15 cellular contexts compared by ENCODE assay signal in the genomic region with DNA sequence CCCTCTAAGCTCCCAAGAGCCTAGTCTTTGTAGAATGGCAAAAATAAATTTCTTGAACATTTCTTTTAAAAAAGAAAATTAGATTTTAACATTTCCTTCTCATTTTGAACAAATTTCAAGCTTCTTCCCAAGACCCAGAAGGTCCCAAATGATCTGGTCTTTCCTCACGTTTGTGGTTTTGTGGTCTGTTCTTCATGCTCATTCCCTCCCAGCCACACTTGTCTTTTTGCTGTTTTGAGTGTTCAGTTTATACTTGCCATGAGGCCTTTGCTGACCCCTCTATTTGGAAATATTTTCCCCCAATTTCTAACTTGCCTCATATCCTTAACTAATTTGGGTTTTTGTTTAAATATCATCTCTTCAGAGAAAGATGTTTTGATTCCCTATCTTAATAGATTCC.
A peak's percentile ranks its signal among the peaks of the same experiment; 100 is the strongest.
DNase-seq lines count a peak whose midpoint lies in the region; ATAC-seq, FAIRE-seq and TF ChIP-seq lines count a peak whose summit lies in the region.
"Had no signal": no experiment of that assay in that cellular context is flagged by ENCODE, and none has a peak within 500 bp of the region (broad histone marks: within the 10 kb centered on the region; RNA-seq: fewer than 3 reads in every experiment).

No MANE protein-coding gene starts in this region.

- H3K9me1 ChIP-seq in IMR-90 (ENCODE audit: insufficient read depth, low read length), result no peaks in the 10 kb centered on the region

- intact Hi-C loops in IMR-90 (cut with micrococcal nuclease), result no loop called here

- peak overlapping the region; percentile 39; the same call in 1 of the 2 replicates for H2BK120ac ChIP-seq in IMR-90 (ENCODE audit: low read depth, low read length)

- H4K91ac ChIP-seq in IMR-90 (ENCODE audit: insufficient read depth, low read depth, low read length), result 0 out of 2 replicates have a peak overlapping the region, but pooled peaks have one; percentile 6

- in situ Hi-C loops in IMR-90 (cut with MboI; ENCODE audit: low sequenced_read_pairs), result no loop called here

- H3K4me3 ChIP-seq in IMR-90 (ENCODE audit: insufficient read depth, low read depth, low read length), result no peak overlapping the region
- no peak overlapping the region for H3K4me3 ChIP-seq in fibroblast of villous mesenchyme (ENCODE audit: low read depth, low read length)
- H3K4me3 ChIP-seq in smooth muscle cell, result no peak overlapping the region
- H3K4me3 ChIP-seq: A549 had no signal

- H4K5ac ChIP-seq in IMR-90 (ENCODE audit: low read depth, low read length), result peak overlapping the region; percentile 81; the same call in 1 of the 2 replicates

- peaks cover 3% of the 10 kb centered on the region for H3F3A ChIP-seq in smooth muscle cell (ENCODE audit: low read depth)

- WGBS in IMR-90 (ENCODE audit: extremely low coverage in 2 of 2, insufficient read length in 1 of 2), 2 experiments, result no CpG with 5 or more reads among the region's 1 CpG
- 42% methylated on average over 1 of the region's 1 CpG for WGBS in smooth muscle cell (ENCODE audit: low lambda C conversion rate)

- CTCF ChIA-PET in IMR-90 (lab: Yijun Ruan, JAX), result no interaction called here

- no peak for TF ChIP-seq CTCF in IMR-90 (conservative IDR thresholded peaks at IDR 0.05; ENCODE audit: low read depth, low read length)
- TF ChIP-seq CTCF in fibroblast of villous mesenchyme (IDR thresholded peaks at IDR 0.05; ENCODE audit: insufficient read depth, low read depth, low read length), result no peak
- TF ChIP-seq CTCF in smooth muscle cell (IDR thresholded peaks at IDR 0.05; ENCODE audit: borderline replicate concordance, insufficient read depth, poor library complexity, severe bottlenecking), result no peak

- H3K79me1 ChIP-seq in IMR-90 (ENCODE audit: low read depth in 1 of 2, low read length in 2 of 2), result no peaks in the 10 kb centered on the region

- peak overlapping the region; percentile 47; the same call in 1 of the 2 replicates for H3K4ac ChIP-seq in IMR-90 (ENCODE audit: low read depth, low read length)

- H3K9ac ChIP-seq in IMR-90 (ENCODE audit: low read depth, low read length), result no peak overlapping the region
- no peak overlapping the region for H3K9ac ChIP-seq in smooth muscle cell (ENCODE audit: low read depth)

- no peaks in the 10 kb centered on the region for H3K79me2 ChIP-seq in smooth muscle cell (ENCODE audit: low read depth)

- H3K27ac ChIP-seq in IMR-90 (ENCODE audit: insufficient read depth, low read length), result no peak overlapping the region
- H3K27ac ChIP-seq in smooth muscle cell (ENCODE audit: low read depth), result no peak overlapping the region

- no peak for TF ChIP-seq RAD21 in IMR-90 (IDR thresholded peaks at IDR 0.05; ENCODE audit: low read length)

- no peak overlapping the region for H2AK5ac ChIP-seq in IMR-90 (ENCODE audit: low read depth, low read length)

- no peaks in the 10 kb centered on the region for H3K4me1 ChIP-seq in IMR-90 (ENCODE audit: control insufficient read depth, insufficient read depth, low read length)
- no peaks in the 10 kb centered on the region for H3K4me1 ChIP-seq in smooth muscle cell (ENCODE audit: low read depth)

- 0 out of 2 replicates have a peak overlapping the region, but pooled peaks have one; percentile 3 for H3K23ac ChIP-seq in IMR-90 (ENCODE audit: low read depth, low read length)

- H2AFZ ChIP-seq in IMR-90 (replicated peaks; ENCODE audit: low read length, poor library complexity) (no peak overlapping the region), smooth muscle cell (ENCODE audit: low read depth) (no peak overlapping the region)

- 0 out of 3 replicates have a peak overlapping the region, but pooled peaks have one; percentile 54 for H2BK15ac ChIP-seq in IMR-90 (ENCODE audit: low read depth, low read length)

- no peak overlapping the region for H3K56ac ChIP-seq in IMR-90 (ENCODE audit: extremely low read depth, insufficient read depth, low read length)

- TF ChIP-seq POLR2A in IMR-90 (IDR thresholded peaks at IDR 0.05; ENCODE audit: low read depth, low read length), result no peak
- no peak for TF ChIP-seq POLR2A in GM12892 (IDR thresholded peaks at IDR 0.05; ENCODE audit: low read depth, low read length)

- no TSS peak for BruUV-seq in IMR-90 (replicated peaks; lab: Mats Ljungman, UMichigan)

- H3K9me3 ChIP-seq in IMR-90 (ENCODE audit: control insufficient read depth, insufficient read depth, low read length) (no peaks in the 10 kb centered on the region), smooth muscle cell (replicated peaks; ENCODE audit: low read depth) (no peaks in the 10 kb centered on the region)
- H3K9me3 ChIP-seq: A549 had no signal

- no peak for FAIRE-seq in GM12892 (lab: Jason Lieb, UNC)
- FAIRE-seq: GM18507 had no signal

- peak overlapping the region; percentile 26; the same call in 1 of the 2 replicates for H2BK20ac ChIP-seq in IMR-90 (ENCODE audit: low read depth, low read length)

- POLR2A ChIA-PET in IMR-90 (lab: Charles Lee; ENCODE audit: unreplicated experiment), result no interaction called here

- H4K20me1 ChIP-seq in IMR-90 (ENCODE audit: insufficient read depth, low read length), result no peaks in the 10 kb centered on the region
- H4K20me1 ChIP-seq in smooth muscle cell (ENCODE audit: low read depth), result no peaks in the 10 kb centered on the region

- peak overlapping the region in 1 of 2 experiments; percentile 52; a peak in 1 of 4 replicates for H4K8ac ChIP-seq in IMR-90 (ENCODE audit: low read depth in 2 of 2, low read length in 2 of 2)

- no peak overlapping the region for H3K4me2 ChIP-seq in IMR-90 (ENCODE audit: low read depth, low read length)
- H3K4me2 ChIP-seq in smooth muscle cell, result peak overlapping the region; percentile 9
- H3K4me2 ChIP-seq: A549 had no signal

- H3K14ac ChIP-seq in IMR-90 (replicated peaks; ENCODE audit: low read depth, low read length), result 0 out of 2 replicates have a peak overlapping the region, but pooled peaks have one; percentile 37

- H2BK5ac ChIP-seq in IMR-90 (ENCODE audit: low read depth, low read length, poor library complexity, severe bottlenecking), result no peak overlapping the region

- H2AK9ac ChIP-seq in IMR-90 (replicated peaks; ENCODE audit: low read depth, low read length, poor library complexity), result no peak overlapping the region

- ATAC-seq in IMR-90 (ENCODE audit: low read depth) (no peak), GM21576 (IDR thresholded peaks at IDR 0.05; ENCODE audit: unreplicated experiment) (no peak), HG02981 (IDR thresholded peaks at IDR 0.05; ENCODE audit: unreplicated experiment) (no peak)
- ATAC-seq: A549; CD8-positive, alpha-beta T cell; HCT116 had no signal

- DNase-seq in IMR-90, result no peak
- DNase-seq in amniotic epithelial cell (ENCODE audit: low read depth), result peak; percentile 44
- peak; percentile 81 for DNase-seq in fibroblast of villous mesenchyme (ENCODE audit: low read depth)
- DNase-seq in smooth muscle cell (lab: John Stamatoyannopoulos, UW; ENCODE audit: unreplicated experiment), result no peak
- no peak for DNase-seq in GM12892 (ENCODE audit: insufficient read length)
- no peak for DNase-seq in NCI-H128 (lab: John Stamatoyannopoulos, UW; ENCODE audit: unreplicated experiment)
- DNase-seq: CD8-positive, alpha-beta T cell; COR-L47; DND-41; KBM-7 had no signal

- H3K27me3 ChIP-seq in IMR-90 (ENCODE audit: control insufficient read depth, insufficient read depth, low read length) (no peaks in the 10 kb centered on the region), smooth muscle cell (ENCODE audit: low read depth) (no peaks in the 10 kb centered on the region)

- peak overlapping the region; percentile 87; the same call in 1 of the 2 replicates for H3K18ac ChIP-seq in IMR-90 (ENCODE audit: low read depth, low read length)

- H3K36me3 ChIP-seq in IMR-90 (ENCODE audit: control insufficient read depth, insufficient read depth, low read length) (no peaks in the 10 kb centered on the region), smooth muscle cell (ENCODE audit: low read depth) (no peaks in the 10 kb centered on the region)

- dilution Hi-C loops in IMR-90 (cut with HindIII; ENCODE audit: low sequenced_read_pairs, unreplicated experiment), result no loop called here

TF ChIP-seq in IMR-90, 13 proteins besides CTCF, POLR2A, EP300 and RAD21:
- TF ChIP-seq BHLHE40 (IDR thresholded peaks at IDR 0.05; ENCODE audit: low read depth, low read length) (no peak), RCOR1 (IDR thresholded peaks at IDR 0.05; ENCODE audit: insufficient replicate concordance, low read length) (no peak), CHD1 (IDR thresholded peaks at IDR 0.05; ENCODE audit: low read depth, low read length) (no peak), MAZ (IDR thresholded peaks at IDR 0.05; ENCODE audit: borderline replicate concordance, low read depth, low read length) (no peak), MAFK (IDR thresholded peaks at IDR 0.05; ENCODE audit: low read depth, low read length) (no peak), NFE2L2 (IDR thresholded peaks at IDR 0.05; ENCODE audit: low read depth, low read length) (no peak), CEBPB (IDR thresholded peaks at IDR 0.05; ENCODE audit: low read depth, low read length) (no peak)
- TF ChIP-seq, protein P1, sequence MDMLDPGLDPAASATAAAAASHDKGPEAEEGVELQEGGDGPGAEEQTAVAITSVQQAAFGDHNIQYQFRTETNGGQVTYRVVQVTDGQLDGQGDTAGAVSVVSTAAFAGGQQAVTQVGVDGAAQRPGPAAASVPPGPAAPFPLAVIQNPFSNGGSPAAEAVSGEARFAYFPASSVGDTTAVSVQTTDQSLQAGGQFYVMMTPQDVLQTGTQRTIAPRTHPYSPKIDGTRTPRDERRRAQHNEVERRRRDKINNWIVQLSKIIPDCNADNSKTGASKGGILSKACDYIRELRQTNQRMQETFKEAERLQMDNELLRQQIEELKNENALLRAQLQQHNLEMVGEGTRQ (IDR thresholded peaks at IDR 0.05; ENCODE audit: low read depth, low read length), result no peak

Comparison
In these comparisons a context has a peak if more than half of its experiments do, and no peak if none do; other contexts are left out.
1. DNase-seq: peak in amniotic epithelial cell (single experiment) and fibroblast of villous mesenchyme (single experiment); none in IMR-90 (single experiment), smooth muscle cell (single experiment), GM12892 (single experiment) and NCI-H128 (single experiment).